Comparison of ENCODE assay signal across 13 cellular contexts in genomic region chr3:100209169-100209568, GRCh38. TPM values are rescaled to one million over a fixed set of nuclear protein-coding genes. Genes with fewer than 3 reads are reported as not detected.
DNase-seq lines count a peak whose midpoint lies in the region; ATAC-seq, FAIRE-seq and TF ChIP-seq lines count a peak whose summit lies in the region.
"Had no signal": no experiment of that assay in that cellular context is flagged by ENCODE, and none has a peak within 500 bp of the region (broad histone marks: within the 10 kb centered on the region; RNA-seq: fewer than 3 reads in every experiment).

No MANE protein-coding gene starts in this region.

- ATAC-seq in IMR-90 (ENCODE audit: low read depth), result no peak
- ATAC-seq: HCT116 had no signal

- H3K23me2 ChIP-seq in H1 (ENCODE audit: low read depth, low read length), result no peaks in the 10 kb centered on the region

- H3K4me3 Mint-ChIP-seq in activated CD4-positive, alpha-beta T cell treated with anti-CD3 and anti-CD28 coated beads, Interleukin-2, amount 10 ng/mL, durations not matched to agents 7 days and 5 days, result no peak overlapping the region
- H3K4me3 Mint-ChIP-seq in neural crest cell, result no peak overlapping the region
- H3K4me3 Mint-ChIP-seq: CD14-positive monocyte had no signal

- TF ChIP-seq CTCF in IMR-90 (conservative IDR thresholded peaks at IDR 0.05; ENCODE audit: low read depth, low read length) (no peak), H1 (IDR thresholded peaks at IDR 0.05; ENCODE audit: control extremely low read depth in 1 of 3, insufficient read depth in 1 of 3, low read depth in 1 of 3, low read length in 3 of 3) (no peak), neural crest cell (conservative IDR thresholded peaks at IDR 0.05) (no peak), ascending aorta (IDR thresholded peaks at IDR 0.05) (no peak)

- peaks cover 7% of the 10 kb centered on the region for H3K9me3 Mint-ChIP-seq in activated CD4-positive, alpha-beta T cell treated with anti-CD3 and anti-CD28 coated beads, Interleukin-2, amount 10 ng/mL, durations not matched to agents 7 days and 5 days
- H3K9me3 Mint-ChIP-seq in neural crest cell, result peaks cover 7% of the 10 kb centered on the region

- H4K20me1 ChIP-seq in IMR-90 (ENCODE audit: insufficient read depth, low read length) (no peaks in the 10 kb centered on the region), H1 (replicated peaks in 1 of 2; ENCODE audit: control insufficient read depth in 1 of 2, insufficient read depth in 2 of 2, low read length in 2 of 2) (no peaks in the 10 kb centered on the region)

- no peak for FAIRE-seq in H1 (lab: Jason Lieb, UNC)

- H3K27me3 ChIP-seq in IMR-90 (ENCODE audit: control insufficient read depth, insufficient read depth, low read length) (no peaks in the 10 kb centered on the region; the same call in 1 of the 2 replicates), H1 (replicated peaks in 1 of 4; ENCODE audit: control insufficient read depth in 3 of 4, extremely low read depth in 1 of 4, insufficient read depth in 3 of 4, low read length in 3 of 4) (no peaks in the 10 kb centered on the region; a peak in 1 of 7 replicates), ascending aorta (no peaks in the 10 kb centered on the region)

- POLR2A ChIA-PET in activated CD4-positive, alpha-beta T cell treated with anti-CD3 and anti-CD28 coated beads, Interleukin-2, amount 10 ng/mL, durations not matched to agents 7 days and 5 days (lab: Charles Lee), result interaction anchor here (0.6 kb wide), 1 partner anchor 412 kb away, joined by 3 read pairs; no protein-coding TSS in a partner anchor
- POLR2A ChIA-PET in IMR-90 (lab: Charles Lee; ENCODE audit: unreplicated experiment) (no interaction called here), H1 (lab: Charles Lee; ENCODE audit: partially characterized antibody) (no interaction called here)

- WGBS in IMR-90 (ENCODE audit: extremely low coverage in 2 of 2, insufficient read length in 1 of 2), 2 experiments, result 80% methylated on average over 1 of the region's 2 CpGs; no CpG with 5 or more reads in 1 of the 2 experiments
- WGBS in H1 (ENCODE audit: extremely low coverage in 1 of 2, insufficient coverage in 1 of 2, insufficient read length in 1 of 2, insufficient replicate concordance in 2 of 2, low coverage in 1 of 2, low lambda C conversion rate in 2 of 2, missing lambda C conversion rate in 1 of 2), 2 experiments, result 85% methylated on average over 2 of the region's 2 CpGs; no CpG with 5 or more reads in 1 of the 2 experiments

- H2BK5ac ChIP-seq in IMR-90 (ENCODE audit: low read depth, low read length, poor library complexity, severe bottlenecking) (no peak overlapping the region), H1 (ENCODE audit: low read depth, low read length) (no peak overlapping the region)

- H3K4me2 ChIP-seq in IMR-90 (ENCODE audit: low read depth, low read length), result no peak overlapping the region
- H3K4me2 ChIP-seq in H1 (ENCODE audit: insufficient read depth in 1 of 2, low read depth in 2 of 2, low read length in 2 of 2), result no peak overlapping the region

- peaks cover 16% of the 10 kb centered on the region for H3K36me3 Mint-ChIP-seq in activated CD4-positive, alpha-beta T cell treated with anti-CD3 and anti-CD28 coated beads, Interleukin-2, amount 10 ng/mL, durations not matched to agents 7 days and 5 days (ENCODE audit: low read depth)
- peaks cover 5% of the 10 kb centered on the region for H3K36me3 Mint-ChIP-seq in neural crest cell (ENCODE audit: low read depth)
- H3K36me3 Mint-ChIP-seq: CD14-positive monocyte had no signal

- H3K27ac Mint-ChIP-seq in activated CD4-positive, alpha-beta T cell treated with anti-CD3 and anti-CD28 coated beads, Interleukin-2, amount 10 ng/mL, durations not matched to agents 7 days and 5 days, result peak overlapping the region; percentile 50
- H3K27ac Mint-ChIP-seq in neural crest cell (ENCODE audit: unreplicated experiment), result peak overlapping the region; percentile 30
- H3K27ac Mint-ChIP-seq: CD14-positive monocyte had no signal

- no peaks in the 10 kb centered on the region for H3K79me2 ChIP-seq in H1 (ENCODE audit: control insufficient read depth in 1 of 2, insufficient read depth in 2 of 2, low read length in 2 of 2)

- H4K5ac ChIP-seq in IMR-90 (ENCODE audit: low read depth, low read length), result peak overlapping the region; percentile 96
- H4K5ac ChIP-seq in H1 (ENCODE audit: insufficient read length, low read depth, low read length), result no peak overlapping the region

- H3K27ac ChIP-seq in IMR-90 (ENCODE audit: insufficient read depth, low read length) (peak overlapping the region; percentile 55; the same call in 1 of the 2 replicates), H1 (ENCODE audit: low read depth, low read length) (no peak overlapping the region), ascending aorta (no peak overlapping the region)
- H3K27ac ChIP-seq: 22Rv1, HL-60 had no signal

- no peak for DNase-seq in activated CD4-positive, alpha-beta T cell treated with anti-CD3 and anti-CD28 coated beads, Interleukin-2, amount 10 ng/mL, durations not matched to agents 7 days and 5 days
- DNase-seq in activated CD4-positive, alpha-beta T cell treated with anti-CD3 and anti-CD28 coated beads for 4 hours, result no peak
- DNase-seq in IMR-90 (no peak), H1 (ENCODE audit: low read depth in 1 of 2, low spot score in 2 of 2) (no peak), neural crest cell (ENCODE audit: low read depth, low spot score) (no peak), hepatic stellate cell (ENCODE audit: low spot score) (no peak), ascending aorta (ENCODE audit: low spot score in 2 of 2) (no peak), NCI-H1436 treated with DMSO at 0.1 percent for 48 hours (lab: John Stamatoyannopoulos, UW) (no peak)
- DNase-seq: GF-D8 had no signal

- CTCF ChIA-PET in activated CD4-positive, alpha-beta T cell treated with anti-CD3 and anti-CD28 coated beads, Interleukin-2, amount 10 ng/mL, durations not matched to agents 7 days and 5 days (lab: Charles Lee), result no interaction called here
- CTCF ChIA-PET in IMR-90 (lab: Yijun Ruan, JAX) (interaction anchor here (0.7 kb wide), 1 partner anchor 140 kb away, joined by 3 read pairs; no protein-coding TSS in a partner anchor), H1 (lab: Charles Lee; ENCODE audit: partially characterized antibody) (no interaction called here)

- H4K91ac ChIP-seq in IMR-90 (ENCODE audit: insufficient read depth, low read depth, low read length), result peak overlapping the region; percentile 48; the same call in 1 of the 2 replicates
- no peak overlapping the region for H4K91ac ChIP-seq in H1 (replicated peaks; ENCODE audit: insufficient read length, low read length)

- in situ Hi-C loops in IMR-90 (cut with MboI; ENCODE audit: low sequenced_read_pairs), result no loop called here

- no peak overlapping the region for H2AFZ ChIP-seq in IMR-90 (replicated peaks; ENCODE audit: low read length, poor library complexity)
- H2AFZ ChIP-seq in H1 (ENCODE audit: low read length), result no peak overlapping the region

- peaks cover 6% of the 10 kb centered on the region for H3K9me1 ChIP-seq in IMR-90 (ENCODE audit: insufficient read depth, low read length)

- H3K4ac ChIP-seq in IMR-90 (ENCODE audit: low read depth, low read length) (peak overlapping the region; percentile 68; the same call in 1 of the 2 replicates), H1 (replicated peaks; ENCODE audit: insufficient read length, low read depth, low read length) (no peak overlapping the region)

- H3K4me1 ChIP-seq in IMR-90 (ENCODE audit: control insufficient read depth, insufficient read depth, low read length), result peaks cover 18% of the 10 kb centered on the region
- peaks cover 0 to 17% (median 12%) of the 10 kb centered on the region in 4 experiments; a peak in 5 of 7 replicates for H3K4me1 ChIP-seq in H1 (replicated peaks in 1 of 4; ENCODE audit: control insufficient read depth in 3 of 4, insufficient read depth in 4 of 4, low read length in 3 of 4)
- peaks cover 0 to 15% of the 10 kb centered on the region in 2 donors for H3K4me1 ChIP-seq in ascending aorta

- peak overlapping the region; percentile 46; the same call in 1 of the 3 replicates for H2BK15ac ChIP-seq in IMR-90 (ENCODE audit: low read depth, low read length)
- H2BK15ac ChIP-seq in H1 (ENCODE audit: low read length), result no peak overlapping the region

- TF ChIP-seq EP300 in H1 (IDR thresholded peaks at IDR 0.05; ENCODE audit: borderline replicate concordance in 1 of 2, low read depth in 2 of 2, low read length in 2 of 2), result no peak

- no TSS peak for BruUV-seq in IMR-90 (replicated peaks; lab: Mats Ljungman, UMichigan)

- H3K56ac ChIP-seq in IMR-90 (ENCODE audit: extremely low read depth, insufficient read depth, low read length), result no peak overlapping the region
- no peak overlapping the region for H3K56ac ChIP-seq in H1 (replicated peaks; ENCODE audit: insufficient read length, low read depth, low read length)

- H2AK5ac ChIP-seq in IMR-90 (ENCODE audit: low read depth, low read length), result peak overlapping the region; percentile 96
- peak overlapping the region; percentile 95 for H2AK5ac ChIP-seq in H1 (ENCODE audit: low read depth, low read length)

- H3K14ac ChIP-seq in IMR-90 (replicated peaks; ENCODE audit: low read depth, low read length) (0 out of 2 replicates have a peak overlapping the region, but pooled peaks have one; percentile 16), H1 (ENCODE audit: insufficient read length) (no peak overlapping the region)

- H2BK20ac ChIP-seq in IMR-90 (ENCODE audit: low read depth, low read length) (peak overlapping the region; percentile 90), H1 (ENCODE audit: low read length) (no peak overlapping the region)

- TF ChIP-seq POLR2A in IMR-90 (IDR thresholded peaks at IDR 0.05; ENCODE audit: low read depth, low read length) (no peak), H1 (IDR thresholded peaks at IDR 0.05; ENCODE audit: control extremely low read depth in 1 of 2, low read depth in 2 of 2, low read length in 2 of 2) (no peak)

- H3K4me3 ChIP-seq in IMR-90 (ENCODE audit: insufficient read depth, low read depth, low read length), result no peak overlapping the region
- H3K4me3 ChIP-seq in H1 (ENCODE audit: extremely low read depth in 1 of 4, insufficient read depth in 2 of 4, low read depth in 3 of 4, low read length in 4 of 4), result no peak overlapping the region
- no peak overlapping the region for H3K4me3 ChIP-seq in ascending aorta

- intact Hi-C loops in IMR-90 (cut with micrococcal nuclease), result no loop called here
- intact Hi-C loops in ascending aorta (cut with DNase I), result no loop called here

- H3K79me1 ChIP-seq in IMR-90 (ENCODE audit: low read depth in 1 of 2, low read length in 2 of 2) (no peaks in the 10 kb centered on the region), H1 (ENCODE audit: low read depth, low read length) (no peaks in the 10 kb centered on the region)

- TF ChIP-seq RAD21 in IMR-90 (IDR thresholded peaks at IDR 0.05; ENCODE audit: low read length) (no peak), H1 (IDR thresholded peaks at IDR 0.05 in 1 of 2, conservative IDR thresholded peaks at IDR 0.05 in 1 of 2; ENCODE audit: low read depth in 2 of 2, low read length in 2 of 2) (no peak)

- no peak overlapping the region for H3K9ac ChIP-seq in IMR-90 (ENCODE audit: low read depth, low read length)
- no peak overlapping the region for H3K9ac ChIP-seq in H1 (replicated peaks in 1 of 4; ENCODE audit: extremely low read depth in 1 of 4, low read depth in 3 of 4, low read length in 3 of 4)

- H2BK120ac ChIP-seq in IMR-90 (ENCODE audit: low read depth, low read length) (peak overlapping the region; percentile 77; the same call in 1 of the 2 replicates), H1 (replicated peaks; ENCODE audit: low read depth, low read length) (peak overlapping the region; percentile 97)

- H3K36me3 ChIP-seq in IMR-90 (ENCODE audit: control insufficient read depth, insufficient read depth, low read length), result no peaks in the 10 kb centered on the region
- no peaks in the 10 kb centered on the region for H3K36me3 ChIP-seq in H1 (ENCODE audit: control insufficient read depth in 2 of 4, insufficient read depth in 4 of 4, low read length in 3 of 4)
- no peaks in the 10 kb centered on the region for H3K36me3 ChIP-seq in ascending aorta

- no peak overlapping the region for H3K23ac ChIP-seq in IMR-90 (ENCODE audit: low read depth, low read length)
- H3K23ac ChIP-seq in H1 (ENCODE audit: insufficient read length), result no peak overlapping the region

- H3K4me1 Mint-ChIP-seq in activated CD4-positive, alpha-beta T cell treated with anti-CD3 and anti-CD28 coated beads, Interleukin-2, amount 10 ng/mL, durations not matched to agents 7 days and 5 days, result peaks cover 26% of the 10 kb centered on the region
- H3K4me1 Mint-ChIP-seq in neural crest cell, result peaks cover 48% of the 10 kb centered on the region
- H3K4me1 Mint-ChIP-seq: CD14-positive monocyte had no signal

- peak overlapping the region; percentile 94 for H2BK12ac ChIP-seq in H1 (ENCODE audit: low read depth, low read length)

- H3K9me3 ChIP-seq in IMR-90 (ENCODE audit: control insufficient read depth, insufficient read depth, low read length) (no peaks in the 10 kb centered on the region), H1 (ENCODE audit: insufficient read depth in 2 of 2, low read depth in 1 of 2, low read length in 1 of 2) (no peaks in the 10 kb centered on the region), ascending aorta (no peaks in the 10 kb centered on the region)

- H3K18ac ChIP-seq in IMR-90 (ENCODE audit: low read depth, low read length), result peak overlapping the region; percentile 98
- H3K18ac ChIP-seq in H1 (ENCODE audit: extremely low read depth, low read length), result no peak overlapping the region

- no peaks in the 10 kb centered on the region for H3K27me3 Mint-ChIP-seq in activated CD4-positive, alpha-beta T cell treated with anti-CD3 and anti-CD28 coated beads, Interleukin-2, amount 10 ng/mL, durations not matched to agents 7 days and 5 days
- H3K27me3 Mint-ChIP-seq in neural crest cell (ENCODE audit: low read depth), result no peaks in the 10 kb centered on the region

- H4K8ac ChIP-seq in IMR-90 (ENCODE audit: low read depth in 2 of 2, low read length in 2 of 2) (peak overlapping the region in 1 of 2 experiments; percentile 31; a peak in 2 of 4 replicates), H1 (ENCODE audit: extremely low read depth, insufficient read depth, low read length) (no peak overlapping the region)

- dilution Hi-C loops in IMR-90 (cut with HindIII; ENCODE audit: low sequenced_read_pairs, unreplicated experiment), result no loop called here

- no peak overlapping the region for H2AK9ac ChIP-seq in IMR-90 (replicated peaks; ENCODE audit: low read depth, low read length, poor library complexity)

RNA-seq across cellular contexts. Expression of gene TBC1D23, which starts 51.6 kb away (rescaled TPM):
- 10 to 100 TPM; 28.2 to 28.6 TPM for total RNA-seq in activated CD4-positive, alpha-beta T cell treated with anti-CD3 and anti-CD28 coated beads, Interleukin-2, amount 10 ng/mL, durations not matched to agents 7 days and 5 days
- total RNA-seq in IMR-90 (2012; rRNA removed), result 67.0 and 123 TPM in 2 replicates
- 16.3 and 21.2 TPM in 2 replicates for polyA plus RNA-seq in IMR-90 (2012; rRNA removed)
- 3.2 and 4.0 TPM in 2 replicates for polyA plus RNA-seq in IMR-90 (2012; cell fraction: cytosol; rRNA removed)
- 3.0 and 24.5 TPM in 2 replicates for polyA plus RNA-seq in IMR-90 (2012; cell fraction: nucleus; rRNA removed; ENCODE audit: low replicate concordance)
- 24.7 and 29.3 TPM in 2 replicates for total RNA-seq in H1 (2021; fragmentation: NEBNext Ultra II Directional; extraction: Animal tissue kit (Norgen Biotek cat#: 25700))
- 4.3 and 6.4 TPM in 2 replicates for polyA plus RNA-seq in H1 (2011; rRNA removed)
- 9.3 TPM for polyA plus RNA-seq in H1 (2011; cell fraction: cytosol; rRNA removed)
- 2.3 TPM for polyA plus RNA-seq in H1 (2011; cell fraction: nucleus; rRNA removed)
- 7.1 to 15.5 TPM (median 9.7 TPM) in 4 replicates for polyA plus RNA-seq in H1 (2012, experiment 1 of 2)
- 1.2 TPM for polyA plus RNA-seq in H1 (2012, experiment 2 of 2)
- 9.6 TPM for polyA plus RNA-seq in H1 (2013, experiment 1 of 2)
- 11.3 TPM for polyA plus RNA-seq in H1 (2013, experiment 2 of 2)
- 19.7 and 30.9 TPM in 2 replicates for polyA minus RNA-seq in H1 (2011; rRNA and poly(A)+ RNA removed)
- 9.7 TPM for polyA minus RNA-seq in H1 (2011; cell fraction: cytosol; rRNA and poly(A)+ RNA removed)
- polyA minus RNA-seq in H1 (2011; cell fraction: nucleus; rRNA and poly(A)+ RNA removed), result 10.2 TPM
- 23.3 and 25.2 TPM in 2 replicates for total RNA-seq in neural crest cell
- total RNA-seq in ascending aorta, result 56.9 TPM
